In genomic region chr4:15906024-15906443, GRCh38 we compare ENCODE assay signal across 11 cellular contexts. TPM values are rescaled to one million over a fixed set of nuclear protein-coding genes. Genes with fewer than 3 reads are reported as not detected.
A peak's percentile ranks its signal among the peaks of the same experiment; 100 is the strongest.
DNase-seq lines count a peak whose midpoint lies in the region; ATAC-seq and TF ChIP-seq lines count a peak whose summit lies in the region.
"Had no signal": no experiment of that assay in that cellular context is flagged by ENCODE, and none has a peak within 500 bp of the region (broad histone marks: within the 10 kb centered on the region; RNA-seq: fewer than 3 reads in every experiment).

No MANE protein-coding gene starts in this region.

- H3K9me3 ChIP-seq in right atrium auricular region (no peaks in the 10 kb centered on the region), right lobe of liver (no peaks in the 10 kb centered on the region)
- H3K9me3 ChIP-seq: testis had no signal

- H3K4me1 Mint-ChIP-seq in activated naive CD8-positive, alpha-beta T cell treated with anti-CD3 and anti-CD28 coated beads, Interleukin-2, amount 50 U/mL, for 24 hours: peaks cover 8% of the 10 kb centered on the region
- H3K4me1 Mint-ChIP-seq in HFFc6 (ENCODE audit: low read depth): no peaks in the 10 kb centered on the region

- H3K4me1 ChIP-seq in right atrium auricular region: no peaks in the 10 kb centered on the region
- H3K4me1 ChIP-seq in right lobe of liver: no peaks in the 10 kb centered on the region
- H3K4me1 ChIP-seq: testis had no signal

- H3K4me3 ChIP-seq in right atrium auricular region (no peak overlapping the region), right lobe of liver (no peak overlapping the region)
- H3K4me3 ChIP-seq: testis had no signal

- 55% methylated on average over 8 of the region's 25 CpGs for WGBS in right lobe of liver (ENCODE audit: insufficient coverage, low coverage, low lambda C conversion rate, missing lambda C conversion rate)

- no peaks in the 10 kb centered on the region for H3K9me3 Mint-ChIP-seq in activated naive CD8-positive, alpha-beta T cell treated with anti-CD3 and anti-CD28 coated beads, Interleukin-2, amount 50 U/mL, for 24 hours
- peaks cover 12% of the 10 kb centered on the region; the same call in 1 of the 2 replicates for H3K9me3 Mint-ChIP-seq in HFFc6
- H3K9me3 Mint-ChIP-seq: natural killer cell had no signal

- H3K27me3 Mint-ChIP-seq in activated naive CD8-positive, alpha-beta T cell treated with anti-CD3 and anti-CD28 coated beads, Interleukin-2, amount 50 U/mL, for 24 hours: peaks cover 23% of the 10 kb centered on the region
- H3K27me3 Mint-ChIP-seq in HFFc6 (ENCODE audit: insufficient read depth): peaks cover 33% of the 10 kb centered on the region

- no peak for TF ChIP-seq POLR2A in right lobe of liver (IDR thresholded peaks at IDR 0.05)

- no peak overlapping the region for H3K27ac Mint-ChIP-seq in activated naive CD8-positive, alpha-beta T cell treated with anti-CD3 and anti-CD28 coated beads, Interleukin-2, amount 50 U/mL, for 24 hours
- no peak overlapping the region for H3K27ac Mint-ChIP-seq in HFFc6
- H3K27ac Mint-ChIP-seq: natural killer cell had no signal

- ATAC-seq in Right ventricle myocardium inferior (no peak), right lobe of liver (peak; percentile 80 to 93 (median 91))
- peak; percentile 72 for ATAC-seq in activated naive CD8-positive, alpha-beta T cell treated with anti-CD3 and anti-CD28 coated beads, Interleukin-2, amount 50 U/mL, for 24 hours

- no peaks in the 10 kb centered on the region for H3K27me3 ChIP-seq in right atrium auricular region
- H3K27me3 ChIP-seq in right lobe of liver: no peaks in the 10 kb centered on the region
- H3K27me3 ChIP-seq: brain microvascular endothelial cell, testis had no signal

- H3K4me3 Mint-ChIP-seq in activated naive CD8-positive, alpha-beta T cell treated with anti-CD3 and anti-CD28 coated beads, Interleukin-2, amount 50 U/mL, for 24 hours: no peak overlapping the region
- H3K4me3 Mint-ChIP-seq in HFFc6: no peak overlapping the region
- H3K4me3 Mint-ChIP-seq: natural killer cell had no signal

- H3K27ac ChIP-seq in right atrium auricular region: no peak overlapping the region
- no peak overlapping the region for H3K27ac ChIP-seq in right lobe of liver
- H3K27ac ChIP-seq: brain microvascular endothelial cell, testis had no signal

- H3K36me3 Mint-ChIP-seq in activated naive CD8-positive, alpha-beta T cell treated with anti-CD3 and anti-CD28 coated beads, Interleukin-2, amount 50 U/mL, for 24 hours (ENCODE audit: low read depth): no peaks in the 10 kb centered on the region
- H3K36me3 Mint-ChIP-seq in HFFc6 (ENCODE audit: low read depth): peaks cover 10% of the 10 kb centered on the region
- H3K36me3 Mint-ChIP-seq: natural killer cell had no signal

- no peak for TF ChIP-seq CTCF in right atrium auricular region (IDR thresholded peaks at IDR 0.05)
- TF ChIP-seq CTCF in right lobe of liver (IDR thresholded peaks at IDR 0.05): no peak
- no peak for TF ChIP-seq CTCF in HFFc6 (IDR thresholded peaks at IDR 0.05)

- intact Hi-C loops in Right ventricle myocardium inferior (cut with DNase I) (no loop called here), right lobe of liver (cut with DNase I) (no loop called here)

- peak; percentile 76 for DNase-seq in Right ventricle myocardium inferior (ENCODE audit: missing footprints)
- no peak for DNase-seq in right atrium auricular region (ENCODE audit: low spot score)
- DNase-seq in activated naive CD8-positive, alpha-beta T cell treated with anti-CD3 and anti-CD28 coated beads, Interleukin-2, amount 50 U/mL, for 24 hours: peak; percentile 35
- DNase-seq in right lobe of liver: peak; percentile 61 to 76 (median 67)
- DNase-seq in HFFc6: no peak
- no peak for DNase-seq in medulla oblongata (ENCODE audit: extremely low spot score)
- no peak for DNase-seq in GDM1 (lab: John Stamatoyannopoulos, UW)
- DNase-seq in effector CD8-positive, alpha-beta T cell (lab: John Stamatoyannopoulos, UW): no peak
- DNase-seq: brain microvascular endothelial cell, natural killer cell, testis had no signal

- H3K36me3 ChIP-seq in right atrium auricular region (no peaks in the 10 kb centered on the region), right lobe of liver (no peaks in the 10 kb centered on the region)
- H3K36me3 ChIP-seq: brain microvascular endothelial cell had no signal

RNA-seq across cellular contexts. Expression of gene FGFBP1, which starts 32.5 kb away (rescaled TPM):
- total RNA-seq in Right ventricle myocardium inferior: not detected
- under 1 TPM in 1 of 2 donors, not detected in 1; 0.94 TPM for total RNA-seq in right atrium auricular region
- not detected for total RNA-seq in right lobe of liver
- not detected for total RNA-seq in HFFc6 (2021; fragmentation: NEBNext Ultra II Directional; extraction: Animal tissue kit (Norgen Biotek cat#: 25700))
- total RNA-seq: natural killer cell, testis had no signal

RNA-seq across cellular contexts. Expression of gene FGFBP2, which starts 56.9 kb away (rescaled TPM):
- 2.7 TPM for total RNA-seq in Right ventricle myocardium inferior
- total RNA-seq in right atrium auricular region: 10 to 100 TPM in 1 of 2 donors, 1 to 10 TPM in 1; 4.8 to 10.7 TPM
- total RNA-seq in right lobe of liver: 1 to 10 TPM in 1 of 6 experiments, under 1 TPM in 2, not detected in 3; 0.29 to 1.4 (median 0.92) TPM
- total RNA-seq in HFFc6 (2021; fragmentation: NEBNext Ultra II Directional; extraction: Animal tissue kit (Norgen Biotek cat#: 25700)): not detected

Comparison
In these comparisons a context has a peak if more than half of its experiments do, and no peak if none do; other contexts are left out.
1. DNase-seq: peak in Right ventricle myocardium inferior (single experiment), activated naive CD8-positive, alpha-beta T cell treated with anti-CD3 and anti-CD28 coated beads, Interleukin-2, amount 50 U/mL, for 24 hours (single experiment) and right lobe of liver (3 of 3); none in right atrium auricular region (single experiment), HFFc6 (single experiment), medulla oblongata (single experiment), GDM1 (single experiment) and effector CD8-positive, alpha-beta T cell (single experiment).